ENCODE assay signal across 19 cellular contexts in genomic region chr20:39861381-39861780, GRCh38.
DNase-seq lines count a peak whose midpoint lies in the region; ATAC-seq, FAIRE-seq and TF ChIP-seq lines count a peak whose summit lies in the region.
"Had no signal": no experiment of that assay in that cellular context is flagged by ENCODE, and none has a peak within 500 bp of the region (broad histone marks: within the 10 kb centered on the region; RNA-seq: fewer than 3 reads in every experiment).

No MANE protein-coding gene starts in this region.

- H3K27me3 ChIP-seq in bronchial epithelial cell (ENCODE audit: control insufficient read depth, insufficient read depth, low read length): no peaks in the 10 kb centered on the region
- H3K27me3 ChIP-seq in gastrocnemius medialis: no peaks in the 10 kb centered on the region
- H3K27me3 ChIP-seq: suprapubic skin had no signal

- in situ Hi-C loops in gastrocnemius medialis (cut with MboI; ENCODE audit: low sequenced_read_pairs in 4 of 4): loop anchor here in 2 of 4 donors (10.0 to 25.0 kb wide), 2 partner anchors 597 to 599 kb away; no protein-coding TSS in a partner anchor

- CTCF ChIA-PET in T-cell (lab: Charles Lee): no interaction called here

- peaks cover 3 to 4% (median 4%) of the 10 kb centered on the region in 3 donors for H3K9me3 Mint-ChIP-seq in T-cell

- peaks cover 4% of the 10 kb centered on the region in 2 donors for H3K27me3 Mint-ChIP-seq in T-cell

- H3K36me3 Mint-ChIP-seq in T-cell: no peaks in the 10 kb centered on the region

- H3K4me1 ChIP-seq in gastrocnemius medialis: no peaks in the 10 kb centered on the region
- H3K4me1 ChIP-seq: suprapubic skin had no signal

- H3K36me3 ChIP-seq in bronchial epithelial cell (ENCODE audit: control insufficient read depth, insufficient read depth, low read length) (no peaks in the 10 kb centered on the region), gastrocnemius medialis (no peaks in the 10 kb centered on the region)
- H3K36me3 ChIP-seq: suprapubic skin had no signal

- no peak overlapping the region for H3K4me3 ChIP-seq in bronchial epithelial cell (ENCODE audit: low read depth, low read length)
- H3K4me3 ChIP-seq in gastrocnemius medialis: no peak overlapping the region
- H3K4me3 ChIP-seq: suprapubic skin had no signal

- no peak overlapping the region for H3K27ac ChIP-seq in gastrocnemius medialis
- H3K27ac ChIP-seq: suprapubic skin had no signal

- DNase-seq in NCI-H1092 (lab: John Stamatoyannopoulos, UW): peak; percentile 92
- DNase-seq in NCI-H2196 (lab: John Stamatoyannopoulos, UW; ENCODE audit: unreplicated experiment): peak; percentile 85
- peak; percentile 82 for DNase-seq in bronchial epithelial cell (ENCODE audit: low read depth)
- DNase-seq in gastrocnemius medialis: peak in 1 of 2 donors; percentile 15
- no peak for DNase-seq in omental fat pad (ENCODE audit: low spot score)
- no peak for DNase-seq in glomerular visceral epithelial cell (ENCODE audit: extremely low spot score)
- DNase-seq in T-cell: no peak
- DNase-seq: activated gamma-delta T cell treated with Interleukin-2 at 50 U/mL for 16 hours; aorta; COR-L47; foreskin fibroblast; GF-D8; NCI-H446 treated with DMSO at 0.1 percent for 48 hours; occipital lobe; stimulated activated CD4-positive, alpha-beta T cell treated with anti-CD3 and anti-CD28 coated beads, Interleukin-4, amount 100 ng/mL, for 4 hours; stimulated activated CD8-positive, alpha-beta memory T cell treated with anti-CD3 and anti-CD28 coated beads, Interleukin-4, amount 100 ng/mL, for 48 hours; T1000 had no signal

- no peak for TF ChIP-seq POLR2A in gastrocnemius medialis (IDR thresholded peaks at IDR 0.05)

- ATAC-seq in gastrocnemius medialis (peak; percentile 39 to 84), omental fat pad (ENCODE audit: low FRiP score) (no peak), T-cell (replicated peaks in 1 of 4) (no peak)
- ATAC-seq: left lobe of liver had no signal

- TF ChIP-seq CTCF in bronchial epithelial cell (IDR thresholded peaks at IDR 0.05; ENCODE audit: insufficient read depth, low read length, severe bottlenecking): no peak
- TF ChIP-seq CTCF in gastrocnemius medialis (IDR thresholded peaks at IDR 0.05 in 4 of 5, conservative IDR thresholded peaks at IDR 0.05 in 1 of 5): no peak
- TF ChIP-seq CTCF in omental fat pad (IDR thresholded peaks at IDR 0.05): no peak

- H3K4me1 Mint-ChIP-seq in T-cell: no peaks in the 10 kb centered on the region

- intact Hi-C loops in gastrocnemius medialis (cut with DNase I; ENCODE audit: low total_unique reads): no loop called here

- H3K9me3 ChIP-seq in gastrocnemius medialis: no peaks in the 10 kb centered on the region
- H3K9me3 ChIP-seq: suprapubic skin had no signal

- H3K27ac Mint-ChIP-seq in T-cell: no peak overlapping the region

- POLR2A ChIA-PET in T-cell (lab: Charles Lee): no interaction called here

- no peak overlapping the region for H3K4me3 Mint-ChIP-seq in T-cell

- peak; percentile 93 for FAIRE-seq in bronchial epithelial cell (lab: Jason Lieb, UNC)

Comparison
In these comparisons a context has a peak if more than half of its experiments do, and no peak if none do; other contexts are left out.
1. DNase-seq: peak in NCI-H1092 (single experiment), NCI-H2196 (single experiment) and bronchial epithelial cell (single experiment); none in omental fat pad (single experiment), glomerular visceral epithelial cell (single experiment) and T-cell (0 of 34).
2. ATAC-seq: peak in gastrocnemius medialis (2 of 2); none in omental fat pad (single experiment) and T-cell (0 of 4).